Comparison of ENCODE assay signal across 8 cellular contexts in genomic region chr17:47694818-47695663, GRCh38. TPM values are rescaled to one million over a fixed set of nuclear protein-coding genes. Genes with fewer than 3 reads are reported as not detected.
DNase-seq lines count a peak whose midpoint lies in the region; ATAC-seq and TF ChIP-seq lines count a peak whose summit lies in the region.

No MANE protein-coding gene starts in this region.

- TF ChIP-seq CTCF in Calu3 (IDR thresholded peaks at IDR 0.05; ENCODE audit: unreplicated experiment): no peak
- no peak for TF ChIP-seq CTCF in nephron (IDR thresholded peaks at IDR 0.05; ENCODE audit: unreplicated experiment in 3 of 3)

- peaks cover 26% of the 10 kb centered on the region for H3K4me1 Mint-ChIP-seq in Calu3 (ENCODE audit: low read depth, unreplicated experiment)
- peaks cover 63% of the 10 kb centered on the region for H3K4me1 Mint-ChIP-seq in activated T-cell treated with anti-CD3 and anti-CD28 coated beads, Interleukin-2, amount 50 U/mL, for 72 hours (ENCODE audit: low read depth)
- H3K4me1 Mint-ChIP-seq in nephron: peaks cover 38% of the 10 kb centered on the region

- intact Hi-C loops in Calu3 (cut with micrococcal nuclease; ENCODE audit: unreplicated experiment): no loop called here

- H3K27ac Mint-ChIP-seq in Calu3 (ENCODE audit: unreplicated experiment) (peak overlapping the region; percentile 68), nephron (peak overlapping the region; percentile 92 to 98 (median 95))
- H3K27ac Mint-ChIP-seq in activated T-cell treated with anti-CD3 and anti-CD28 coated beads, Interleukin-2, amount 50 U/mL, for 72 hours: peak overlapping the region; percentile 79

- peak overlapping the region; percentile 96 for H3K4me3 ChIP-seq in urinary bladder (ENCODE audit: low read depth, low read length)

- no peaks in the 10 kb centered on the region for H3K36me3 ChIP-seq in urinary bladder (ENCODE audit: insufficient read depth)

- H3K27me3 Mint-ChIP-seq in Calu3 (ENCODE audit: unreplicated experiment) (peaks cover 48% of the 10 kb centered on the region), nephron (ENCODE audit: low read depth) (no peaks in the 10 kb centered on the region)
- no peaks in the 10 kb centered on the region for H3K27me3 Mint-ChIP-seq in activated T-cell treated with anti-CD3 and anti-CD28 coated beads, Interleukin-2, amount 50 U/mL, for 72 hours (ENCODE audit: low read depth)

- WGBS in urinary bladder: 5% methylated on average over 60 of the region's 60 CpGs

- ATAC-seq in activated T-cell treated with anti-CD3 and anti-CD28 coated beads, Interleukin-2, amount 50 U/mL, for 72 hours (replicated peaks in 1 of 2): peak; percentile 55 to 57
- ATAC-seq in HG02938 (IDR thresholded peaks at IDR 0.05; ENCODE audit: unreplicated experiment): no peak

- DNase-seq in Calu3 (no peak), NCI-H82 treated with DMSO at 0.1 percent for 48 hours (lab: John Stamatoyannopoulos, UW; ENCODE audit: unreplicated experiment) (peak; percentile 15), fibroblast of peridontal ligament (ENCODE audit: extremely low read depth) (peak; percentile 50), amniotic stem cell (lab: John Stamatoyannopoulos, UW) (no peak)
- peak; percentile 60 to 72 for DNase-seq in activated T-cell treated with anti-CD3 and anti-CD28 coated beads, Interleukin-2, amount 50 U/mL, for 72 hours

- CTCF ChIA-PET in Calu3 (lab: Charles Lee): interaction anchor here (1.5 kb wide), 1 partner anchor 23 kb away, joined by 6 read pairs; no protein-coding TSS in a partner anchor

- H3K9me3 Mint-ChIP-seq in Calu3 (ENCODE audit: low read depth, unreplicated experiment) (no peaks in the 10 kb centered on the region), nephron (no peaks in the 10 kb centered on the region)
- H3K9me3 Mint-ChIP-seq in activated T-cell treated with anti-CD3 and anti-CD28 coated beads, Interleukin-2, amount 50 U/mL, for 72 hours: no peaks in the 10 kb centered on the region

- H3K27ac ChIP-seq in urinary bladder (ENCODE audit: low read depth): peak overlapping the region; percentile 33

- H3K4me3 Mint-ChIP-seq in Calu3 (ENCODE audit: low read depth, unreplicated experiment): peak overlapping the region; percentile 86
- peak overlapping the region; percentile 80 to 86 for H3K4me3 Mint-ChIP-seq in activated T-cell treated with anti-CD3 and anti-CD28 coated beads, Interleukin-2, amount 50 U/mL, for 72 hours
- peak overlapping the region; percentile 92 to 96 (median 92) for H3K4me3 Mint-ChIP-seq in nephron

- no peaks in the 10 kb centered on the region for H3K4me1 ChIP-seq in urinary bladder (ENCODE audit: insufficient read depth)

- H3K36me3 Mint-ChIP-seq in Calu3 (ENCODE audit: insufficient read depth, unreplicated experiment) (peaks cover 40% of the 10 kb centered on the region), nephron (ENCODE audit: low read depth) (peaks cover 14% of the 10 kb centered on the region)
- peaks cover 2 to 4% of the 10 kb centered on the region in 2 donors for H3K36me3 Mint-ChIP-seq in activated T-cell treated with anti-CD3 and anti-CD28 coated beads, Interleukin-2, amount 50 U/mL, for 72 hours (ENCODE audit: insufficient read depth in 2 of 2)

- BruUV-seq in Calu3 (replicated peaks; lab: Mats Ljungman, UMichigan): no TSS peak

RNA-seq across cellular contexts. Expression of gene TBKBP1, which starts 1.1 kb away (rescaled TPM):
- total RNA-seq in Calu3 (2022): 6.4 and 6.5 TPM in 2 replicates
- total RNA-seq in activated T-cell treated with anti-CD3 and anti-CD28 coated beads, Interleukin-2, amount 50 U/mL, for 72 hours: 10 to 100 TPM; 24.2 to 28.7 TPM
- total RNA-seq in urinary bladder: 5.5 TPM
- polyA plus RNA-seq in urinary bladder: 19.1 TPM

RNA-seq across cellular contexts. Expression of gene TBX21, which starts 38.0 kb away (rescaled TPM):
- total RNA-seq in Calu3 (2022) (not detected in 2 replicates), urinary bladder (0.11 TPM)
- total RNA-seq in activated T-cell treated with anti-CD3 and anti-CD28 coated beads, Interleukin-2, amount 50 U/mL, for 72 hours: 10 to 100 TPM; 27.9 to 45.5 TPM
- polyA plus RNA-seq in urinary bladder: 0.25 TPM

RNA-seq across cellular contexts. Expression of gene KPNB1, which starts 45.3 kb away (rescaled TPM):
- 511 and 538 TPM in 2 replicates for total RNA-seq in Calu3 (2022)
- 100 to 1,000 TPM; 581 to 729 TPM for total RNA-seq in activated T-cell treated with anti-CD3 and anti-CD28 coated beads, Interleukin-2, amount 50 U/mL, for 72 hours
- total RNA-seq in urinary bladder: 136 TPM
- polyA plus RNA-seq in urinary bladder: 66.8 TPM

Comparison
In these comparisons a context has a peak if more than half of its experiments do, and no peak if none do; other contexts are left out.
1. DNase-seq: peak in NCI-H82 treated with DMSO at 0.1 percent for 48 hours (single experiment), activated T-cell treated with anti-CD3 and anti-CD28 coated beads, Interleukin-2, amount 50 U/mL, for 72 hours (2 of 2) and fibroblast of peridontal ligament (single experiment); none in Calu3 (single experiment) and amniotic stem cell (single experiment).
2. RNA of gene TBX21, which starts 38.0 kb away (total RNA-seq): 27.9 to 45.5 TPM in activated T-cell treated with anti-CD3 and anti-CD28 coated beads, Interleukin-2, amount 50 U/mL, for 72 hours; 0.11 TPM in urinary bladder (single experiment) and not detected in Calu3; every median in the first group is over 10 times any median in the second.
3. Peak in every context shown above with its lines, with median percentiles within 50 percentile points of each other: H3K27ac Mint-ChIP-seq and H3K4me3 Mint-ChIP-seq.